ENCODE assay signal across 17 cellular contexts in the genomic region with DNA sequence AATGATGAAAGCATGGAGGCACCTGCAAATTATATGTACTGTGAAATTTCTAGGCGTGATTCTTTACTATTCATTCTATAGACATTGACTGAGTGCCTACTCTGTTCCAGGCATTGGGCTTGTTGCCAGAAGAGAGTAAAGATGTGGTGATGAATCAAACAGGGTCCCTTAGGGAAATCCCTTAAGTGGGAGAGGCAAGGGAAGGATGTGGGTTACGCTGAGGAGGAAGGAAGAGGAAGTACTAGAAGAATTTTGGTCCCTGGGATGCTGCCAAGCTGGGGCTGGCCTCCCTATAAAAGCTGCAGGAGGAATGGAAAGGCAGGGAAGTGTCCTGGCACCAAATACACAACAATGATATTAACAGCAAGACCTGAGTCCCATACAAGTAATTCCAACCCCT.
DNase-seq lines count a peak whose midpoint lies in the region; ATAC-seq, FAIRE-seq and TF ChIP-seq lines count a peak whose summit lies in the region.
"Had no signal": no experiment of that assay in that cellular context is flagged by ENCODE, and none has a peak within 500 bp of the region (broad histone marks: within the 10 kb centered on the region; RNA-seq: fewer than 3 reads in every experiment).

No MANE protein-coding gene starts in this region.

- H3K9me3 ChIP-seq in keratinocyte (ENCODE audit: control insufficient read depth, low read depth, low read length), result no peaks in the 10 kb centered on the region
- no peaks in the 10 kb centered on the region for H3K9me3 ChIP-seq in esophagus squamous epithelium
- H3K9me3 ChIP-seq: ascending aorta, right lobe of liver, SJCRH30, transverse colon had no signal

- no peaks in the 10 kb centered on the region for H3K9me1 ChIP-seq in keratinocyte (ENCODE audit: control insufficient read depth, extremely low read depth, insufficient read depth, low read length)

- intact Hi-C loops in esophagus squamous epithelium (cut with DNase I), result no loop called here

- no peak for TF ChIP-seq POLR2A in esophagus squamous epithelium (IDR thresholded peaks at IDR 0.05)

- H3K36me3 ChIP-seq in keratinocyte (ENCODE audit: control insufficient read depth in 2 of 2, extremely low read depth in 1 of 2, insufficient read depth in 2 of 2, low read length in 2 of 2) (no peaks in the 10 kb centered on the region), esophagus squamous epithelium (no peaks in the 10 kb centered on the region)
- H3K36me3 ChIP-seq: ascending aorta, right lobe of liver, SJCRH30, transverse colon had no signal

- H3K79me2 ChIP-seq in keratinocyte (ENCODE audit: control insufficient read depth, insufficient read depth, low read length), result no peaks in the 10 kb centered on the region

- no peaks in the 10 kb centered on the region for H3K27me3 ChIP-seq in keratinocyte (ENCODE audit: control insufficient read depth, extremely low read depth, insufficient read depth, low read length)
- H3K27me3 ChIP-seq in esophagus squamous epithelium, result no peaks in the 10 kb centered on the region
- H3K27me3 ChIP-seq: ascending aorta, dorsolateral prefrontal cortex, right lobe of liver, SJCRH30, transverse colon had no signal

- no peak overlapping the region for H3K4me2 ChIP-seq in keratinocyte (ENCODE audit: control insufficient read depth, extremely low read depth, insufficient read depth, low read depth, low read length)

- no peaks in the 10 kb centered on the region for H4K20me1 ChIP-seq in keratinocyte (ENCODE audit: control insufficient read depth, extremely low read depth, insufficient read depth, low read length)

- DNase-seq in EH (ENCODE audit: low read depth) (peak; percentile 79), LHCN-M2 (ENCODE audit: low read depth) (peak; percentile 50), T1000 (lab: John Stamatoyannopoulos, UW) (peak; percentile 35), keratinocyte (ENCODE audit: low read depth, low spot score) (peak; percentile 48), esophagus squamous epithelium (lab: John Stamatoyannopoulos, UW) (no peak), foreskin melanocyte (no peak)
- DNase-seq: activated CD8-positive, alpha-beta memory T cell treated with anti-CD3 and anti-CD28 coated beads for 24 hours; activated effector memory CD4-positive, alpha-beta T cell treated with anti-CD3 and anti-CD28 coated beads, Interleukin-2, amount 50 U/mL, for 16 hours; CD4-positive, alpha-beta memory T cell; dorsolateral prefrontal cortex; GOT3; right lobe of liver; SJCRH30; stimulated activated CD4-positive, alpha-beta T cell treated with anti-CD3 and anti-CD28 coated beads, Interleukin-4, amount 100 ng/mL, for 4 hours; transverse colon had no signal

- H3K4me3 ChIP-seq in keratinocyte (ENCODE audit: control insufficient read depth in 2 of 3, extremely low read depth in 1 of 3, insufficient read depth in 2 of 3, low read depth in 1 of 3, low read length in 3 of 3), result no peak overlapping the region
- no peak overlapping the region for H3K4me3 ChIP-seq in esophagus squamous epithelium
- H3K4me3 ChIP-seq: ascending aorta, dorsolateral prefrontal cortex, right lobe of liver, SJCRH30, transverse colon had no signal

- FAIRE-seq in keratinocyte (lab: Jason Lieb, UNC), result peak; percentile 76

- dilution Hi-C loops in keratinocyte (cut with MboI; ENCODE audit: extremely low pct_ligation_motif_present, low sequenced_read_pairs), result no loop called here

- H3K27ac ChIP-seq in keratinocyte (ENCODE audit: control insufficient read depth, insufficient read depth, low read length) (no peak overlapping the region), esophagus squamous epithelium (no peak overlapping the region)
- H3K27ac ChIP-seq: ascending aorta, dorsolateral prefrontal cortex, right lobe of liver, SJCRH30, transverse colon had no signal

- 3 to 10% methylated on average over 2 of the region's 2 CpGs for WGBS in esophagus squamous epithelium, 2 donors

- H2AFZ ChIP-seq in keratinocyte (ENCODE audit: control insufficient read depth, low read length), result no peak overlapping the region

- TF ChIP-seq CTCF in keratinocyte (optimal IDR thresholded peaks at IDR 0.05 in 1 of 3, IDR thresholded peaks at IDR 0.05 in 1 of 3, conservative IDR thresholded peaks at IDR 0.05 in 1 of 3; ENCODE audit: extremely low read depth in 1 of 3, insufficient read depth in 2 of 3, low read length in 3 of 3) (no peak), esophagus squamous epithelium (IDR thresholded peaks at IDR 0.05) (no peak)

- no peak for ATAC-seq in HG02763 (IDR thresholded peaks at IDR 0.05; ENCODE audit: unreplicated experiment)
- ATAC-seq: right lobe of liver had no signal

- H3K4me1 ChIP-seq in keratinocyte (ENCODE audit: control insufficient read depth, extremely low read depth, insufficient read depth, low read length), result peaks cover 16% of the 10 kb centered on the region
- no peaks in the 10 kb centered on the region for H3K4me1 ChIP-seq in esophagus squamous epithelium
- H3K4me1 ChIP-seq: ascending aorta, right lobe of liver, SJCRH30, transverse colon had no signal

- H3K9ac ChIP-seq in keratinocyte (ENCODE audit: control insufficient read depth, extremely low read depth, insufficient read depth, low read length), result no peak overlapping the region

Comparison
In these comparisons a context has a peak if more than half of its experiments do, and no peak if none do; other contexts are left out.
1. DNase-seq: peak in EH (single experiment), LHCN-M2 (single experiment), T1000 (single experiment) and keratinocyte (single experiment); none in esophagus squamous epithelium (single experiment) and foreskin melanocyte (single experiment).